Comparison of ENCODE assay signal across 12 cellular contexts in genomic region chr1:149746463-149747356, GRCh38. TPM values are rescaled to one million over a fixed set of nuclear protein-coding genes. Genes with fewer than 3 reads are reported as not detected.
DNase-seq lines count a peak whose midpoint lies in the region; ATAC-seq, FAIRE-seq and TF ChIP-seq lines count a peak whose summit lies in the region.
"Not testable (repeated sequence)": the region's sequence is repeated elsewhere in the genome, so short reads cannot be mapped to it uniquely, and the experiment has no call there.
"Had no signal": no experiment of that assay in that cellular context is flagged by ENCODE, and none has a peak within 500 bp of the region (broad histone marks: within the 10 kb centered on the region; RNA-seq: fewer than 3 reads in every experiment).

No MANE protein-coding gene starts in this region.

- not testable (repeated sequence) for FAIRE-seq in small intestine (lab: Jason Lieb, UNC)

- peaks cover 39% of the 10 kb centered on the region for H3K27me3 ChIP-seq in left ventricle myocardium inferior (ENCODE audit: low read depth)
- H3K27me3 ChIP-seq in small intestine (ENCODE audit: control insufficient read depth in 2 of 2, insufficient read depth in 2 of 2, low read length in 2 of 2); aorta (ENCODE audit: control insufficient read depth in 1 of 2, insufficient read depth in 2 of 2, low read length in 1 of 2): not testable (repeated sequence)

- H3K36me3 Mint-ChIP-seq in central memory CD8-positive, alpha-beta T cell (ENCODE audit: insufficient read depth); naive thymus-derived CD8-positive, alpha-beta T cell: not testable (repeated sequence)

- H3K4me3 Mint-ChIP-seq in central memory CD8-positive, alpha-beta T cell = peak overlapping the region; percentile 59
- H3K4me3 Mint-ChIP-seq in naive thymus-derived CD8-positive, alpha-beta T cell = peak overlapping the region in 9 of 10 donors; percentile 33 to 87 (median 73)

- not testable (repeated sequence) for H3K27ac Mint-ChIP-seq in central memory CD8-positive, alpha-beta T cell (ENCODE audit: low read depth); naive thymus-derived CD8-positive, alpha-beta T cell

- POLR2A ChIA-PET in naive thymus-derived CD8-positive, alpha-beta T cell (lab: Charles Lee) = not testable (repeated sequence)

- H3K9me3 ChIP-seq in ES-I3 (ENCODE audit: control insufficient read depth, insufficient read depth, low read length); left ventricle myocardium inferior (replicated peaks); small intestine (ENCODE audit: control insufficient read depth, low read depth); aorta (ENCODE audit: control insufficient read depth, low read length): not testable (repeated sequence)

- DNase-seq in activated CD4-positive, alpha-beta T cell treated with anti-CD3 and anti-CD28 coated beads for 48 hours = peak; percentile 5
- not testable (repeated sequence) for DNase-seq in central memory CD8-positive, alpha-beta T cell (ENCODE audit: low spot score in 2 of 2); naive thymus-derived CD8-positive, alpha-beta T cell
- DNase-seq in left ventricle myocardium inferior (peak; percentile 13), left kidney (ENCODE audit: low read depth, low spot score) (peak; percentile 23), small intestine (peak; percentile 6), aorta (peak; percentile 55 to 72)

- H3K9ac ChIP-seq in ES-I3 (ENCODE audit: low read depth, low read length) = peak overlapping the region; percentile 38; the same call in 1 of the 2 replicates

- not testable (repeated sequence) for H3K4me1 Mint-ChIP-seq in central memory CD8-positive, alpha-beta T cell
- H3K4me1 Mint-ChIP-seq in naive thymus-derived CD8-positive, alpha-beta T cell = peaks cover 2 to 11% (median 7%) of the 10 kb centered on the region in 4 donors

- intact Hi-C loops in left ventricle myocardium inferior (cut with micrococcal nuclease); aorta (cut with DNase I): not testable (repeated sequence)

- not testable (repeated sequence) for H3K36me3 ChIP-seq in ES-I3 (ENCODE audit: insufficient read depth, low read length); left ventricle myocardium inferior; small intestine (ENCODE audit: control insufficient read depth in 2 of 2, insufficient read depth in 2 of 2, low read length in 2 of 2); aorta (ENCODE audit: control insufficient read depth in 1 of 2, insufficient read depth in 2 of 2, low read length in 1 of 2)

- not testable (repeated sequence) for H3K9me3 Mint-ChIP-seq in central memory CD8-positive, alpha-beta T cell; naive thymus-derived CD8-positive, alpha-beta T cell

- not testable (repeated sequence) for ATAC-seq in central memory CD8-positive, alpha-beta T cell (replicated peaks; ENCODE audit: extremely low read depth, poor library complexity, severe bottlenecking)
- ATAC-seq in naive thymus-derived CD8-positive, alpha-beta T cell = peak; percentile 35 to 52
- peak; percentile 36 for ATAC-seq in aorta (ENCODE audit: low FRiP score)

- 16 to 30% (median 16%) methylated on average over 30 to 35 of the region's 41 CpGs for WGBS in small intestine, 3 donors
- 26 to 27% methylated on average over 27 to 35 of the region's 41 CpGs for WGBS in aorta, 2 donors

- TF ChIP-seq CTCF in left ventricle myocardium inferior (IDR thresholded peaks at IDR 0.05; ENCODE audit: borderline replicate concordance) = not testable (repeated sequence)

- not testable (repeated sequence) for H3K27ac ChIP-seq in left ventricle myocardium inferior (replicated peaks); small intestine (ENCODE audit: low read depth in 1 of 2, low read length in 1 of 2); aorta (ENCODE audit: low read depth in 1 of 2, low read length in 2 of 2)

- peak overlapping the region; percentile 27 for H3K4me3 ChIP-seq in left ventricle myocardium inferior
- H3K4me3 ChIP-seq in small intestine (ENCODE audit: low read depth in 1 of 2, low read length in 2 of 2); aorta (ENCODE audit: low read length in 2 of 2): not testable (repeated sequence)

- H3K4me1 ChIP-seq in ES-I3 (ENCODE audit: insufficient read depth, low read length); left ventricle myocardium inferior; small intestine (ENCODE audit: control insufficient read depth in 2 of 2, insufficient read depth in 1 of 2, low read depth in 1 of 2, low read length in 1 of 2); aorta (ENCODE audit: control insufficient read depth in 1 of 2, insufficient read depth in 2 of 2, low read length in 2 of 2): not testable (repeated sequence)

- not testable (repeated sequence) for H3K27me3 Mint-ChIP-seq in central memory CD8-positive, alpha-beta T cell
- H3K27me3 Mint-ChIP-seq in naive thymus-derived CD8-positive, alpha-beta T cell = peaks cover 4 to 15% (median 12%) of the 10 kb centered on the region in 5 donors

RNA-seq across cellular contexts. Expression of gene FCGR1A, which starts 35.8 kb away (rescaled TPM):
- total RNA-seq in left ventricle myocardium inferior = 1.2 TPM
- not detected for total RNA-seq in naive thymus-derived CD8-positive, alpha-beta T cell
- polyA plus RNA-seq in naive thymus-derived CD8-positive, alpha-beta T cell = under 1 TPM in 1 of 3 donors, not detected in 2; 0.37 TPM
- 1 to 10 TPM in 2 of 3 donors, not detected in 1; 1.9 to 4.5 TPM for polyA plus RNA-seq in small intestine
- total RNA-seq in aorta = 10 to 100 TPM; 15.9 to 45.0 TPM
- polyA plus RNA-seq in aorta = 10 to 100 TPM; 12.5 to 25.2 TPM
- total RNA-seq: activated CD8-positive, alpha-beta memory T cell treated with anti-CD3 and anti-CD28 coated beads for 36 hours; CD4-positive, CD25-positive, alpha-beta regulatory T cell; myocyte had no signal
- polyA plus RNA-seq: AG04450; CD4-positive, CD25-positive, alpha-beta regulatory T cell had no signal
